8 cellular contexts compared by ENCODE assay signal in genomic region chr10:27099448-27099847, GRCh38. TPM values are rescaled to one million over a fixed set of nuclear protein-coding genes. Genes with fewer than 3 reads are reported as not detected.
DNase-seq lines count a peak whose midpoint lies in the region; ATAC-seq lines count a peak whose summit lies in the region.

No MANE protein-coding gene starts in this region.

- H3K27me3 ChIP-seq in iPS-20b (ENCODE audit: insufficient read depth, low read length): no peaks in the 10 kb centered on the region
- H3K27me3 ChIP-seq in stomach smooth muscle (ENCODE audit: control insufficient read depth in 1 of 2, insufficient read depth in 2 of 2, low read length in 2 of 2): no peaks in the 10 kb centered on the region

- intact Hi-C loops in activated T-helper 2 cell treated with anti-CD3 and anti-CD28 coated beads, Interferon-gamma antibody, Interleukin-2, Interleukin-4, amounts not matched to agents 10 μg/mL and 5 μg/mL and 100 μg/mL, durations not matched to agents 14 hours and 24 hours and 36 hours (cut with micrococcal nuclease): no loop called here

- H3K4me1 ChIP-seq in iPS-20b (ENCODE audit: insufficient read depth, low read length) (no peaks in the 10 kb centered on the region), stomach smooth muscle (ENCODE audit: control insufficient read depth, insufficient read depth, low read length) (peaks cover 17% of the 10 kb centered on the region)

- peak overlapping the region; percentile 90 for H3K4me3 ChIP-seq in iPS-20b (ENCODE audit: low read length)
- peak overlapping the region; percentile 77 to 88 for H3K4me3 ChIP-seq in stomach smooth muscle (ENCODE audit: low read length in 2 of 2)

- peaks cover 16% of the 10 kb centered on the region for H3K36me3 Mint-ChIP-seq in activated T-helper 2 cell treated with anti-CD3 and anti-CD28 coated beads, Interferon-gamma antibody, Interleukin-2, Interleukin-4, amounts not matched to agents 10 μg/mL and 5 μg/mL and 100 μg/mL, durations not matched to agents 14 hours and 24 hours and 36 hours (ENCODE audit: low read depth)

- peaks cover 5% of the 10 kb centered on the region for H3K9me3 Mint-ChIP-seq in activated T-helper 2 cell treated with anti-CD3 and anti-CD28 coated beads, Interferon-gamma antibody, Interleukin-2, Interleukin-4, amounts not matched to agents 10 μg/mL and 5 μg/mL and 100 μg/mL, durations not matched to agents 14 hours and 24 hours and 36 hours

- H3K27ac Mint-ChIP-seq in activated T-helper 2 cell treated with anti-CD3 and anti-CD28 coated beads, Interferon-gamma antibody, Interleukin-2, Interleukin-4, amounts not matched to agents 10 μg/mL and 5 μg/mL and 100 μg/mL, durations not matched to agents 14 hours and 24 hours and 36 hours: peak overlapping the region; percentile 91

- H3K9ac ChIP-seq in iPS-20b (ENCODE audit: low read depth, low read length) (peak overlapping the region; percentile 89), stomach smooth muscle (ENCODE audit: low read length in 2 of 2) (peak overlapping the region; percentile 68 to 90)

- H3K27ac ChIP-seq in iPS-20b (ENCODE audit: low read length) (no peak overlapping the region), stomach smooth muscle (ENCODE audit: low read length) (peak overlapping the region; percentile 86)

- peaks cover 2% of the 10 kb centered on the region for H3K27me3 Mint-ChIP-seq in activated T-helper 2 cell treated with anti-CD3 and anti-CD28 coated beads, Interferon-gamma antibody, Interleukin-2, Interleukin-4, amounts not matched to agents 10 μg/mL and 5 μg/mL and 100 μg/mL, durations not matched to agents 14 hours and 24 hours and 36 hours (ENCODE audit: low read depth)

- peak; percentile 16 for DNase-seq in NCI-H146 treated with DMSO at 0.1 percent for 48 hours (lab: John Stamatoyannopoulos, UW; ENCODE audit: unreplicated experiment)
- DNase-seq in NCI-H146 (lab: John Stamatoyannopoulos, UW): no peak
- no peak for DNase-seq in activated T-helper 2 cell treated with anti-CD3 and anti-CD28 coated beads, Interferon-gamma antibody, Interleukin-2, Interleukin-4, amounts not matched to agents 10 μg/mL and 5 μg/mL and 100 μg/mL, durations not matched to agents 14 hours and 24 hours and 36 hours (ENCODE audit: low spot score)
- no peak for DNase-seq in cortex of kidney (lab: John Stamatoyannopoulos, UW)
- DNase-seq in occipital lobe (lab: John Stamatoyannopoulos, UW): no peak

- H3K9me3 ChIP-seq in iPS-20b (ENCODE audit: insufficient read depth, low read depth, low read length): no peaks in the 10 kb centered on the region
- no peaks in the 10 kb centered on the region for H3K9me3 ChIP-seq in stomach smooth muscle (ENCODE audit: control insufficient read depth in 2 of 2, low read length in 2 of 2)

- no peak for ATAC-seq in HG02642 (IDR thresholded peaks at IDR 0.05; ENCODE audit: poor library complexity, unreplicated experiment)

- peak overlapping the region; percentile 85 for H3K4me3 Mint-ChIP-seq in activated T-helper 2 cell treated with anti-CD3 and anti-CD28 coated beads, Interferon-gamma antibody, Interleukin-2, Interleukin-4, amounts not matched to agents 10 μg/mL and 5 μg/mL and 100 μg/mL, durations not matched to agents 14 hours and 24 hours and 36 hours (ENCODE audit: low read depth)

- H3K36me3 ChIP-seq in iPS-20b (ENCODE audit: insufficient read depth, low read depth, low read length) (no peaks in the 10 kb centered on the region), stomach smooth muscle (ENCODE audit: control insufficient read depth in 2 of 2, insufficient read depth in 2 of 2, low read length in 2 of 2) (no peaks in the 10 kb centered on the region)

- H3K4me1 Mint-ChIP-seq in activated T-helper 2 cell treated with anti-CD3 and anti-CD28 coated beads, Interferon-gamma antibody, Interleukin-2, Interleukin-4, amounts not matched to agents 10 μg/mL and 5 μg/mL and 100 μg/mL, durations not matched to agents 14 hours and 24 hours and 36 hours (ENCODE audit: low read depth): peaks cover 30% of the 10 kb centered on the region

RNA-seq across cellular contexts. Expression of gene ANKRD26, which starts 0.8 kb away (rescaled TPM):
- total RNA-seq in activated T-helper 2 cell treated with anti-CD3 and anti-CD28 coated beads, Interferon-gamma antibody, Interleukin-2, Interleukin-4, amounts not matched to agents 10 μg/mL and 5 μg/mL and 100 μg/mL, durations not matched to agents 14 hours and 24 hours and 36 hours: 5.5 and 6.5 TPM in 2 replicates
- total RNA-seq in occipital lobe: 32.3 TPM

RNA-seq across cellular contexts. Expression of gene YME1L1, which starts 54.7 kb away (rescaled TPM):
- 146 and 152 TPM in 2 replicates for total RNA-seq in activated T-helper 2 cell treated with anti-CD3 and anti-CD28 coated beads, Interferon-gamma antibody, Interleukin-2, Interleukin-4, amounts not matched to agents 10 μg/mL and 5 μg/mL and 100 μg/mL, durations not matched to agents 14 hours and 24 hours and 36 hours
- total RNA-seq in occipital lobe: 104 TPM

RNA-seq across cellular contexts. Expression of gene MASTL, which starts 55.7 kb away (rescaled TPM):
- total RNA-seq in activated T-helper 2 cell treated with anti-CD3 and anti-CD28 coated beads, Interferon-gamma antibody, Interleukin-2, Interleukin-4, amounts not matched to agents 10 μg/mL and 5 μg/mL and 100 μg/mL, durations not matched to agents 14 hours and 24 hours and 36 hours: 26.7 and 29.7 TPM in 2 replicates
- 9.7 TPM for total RNA-seq in occipital lobe
